In the genomic region with DNA sequence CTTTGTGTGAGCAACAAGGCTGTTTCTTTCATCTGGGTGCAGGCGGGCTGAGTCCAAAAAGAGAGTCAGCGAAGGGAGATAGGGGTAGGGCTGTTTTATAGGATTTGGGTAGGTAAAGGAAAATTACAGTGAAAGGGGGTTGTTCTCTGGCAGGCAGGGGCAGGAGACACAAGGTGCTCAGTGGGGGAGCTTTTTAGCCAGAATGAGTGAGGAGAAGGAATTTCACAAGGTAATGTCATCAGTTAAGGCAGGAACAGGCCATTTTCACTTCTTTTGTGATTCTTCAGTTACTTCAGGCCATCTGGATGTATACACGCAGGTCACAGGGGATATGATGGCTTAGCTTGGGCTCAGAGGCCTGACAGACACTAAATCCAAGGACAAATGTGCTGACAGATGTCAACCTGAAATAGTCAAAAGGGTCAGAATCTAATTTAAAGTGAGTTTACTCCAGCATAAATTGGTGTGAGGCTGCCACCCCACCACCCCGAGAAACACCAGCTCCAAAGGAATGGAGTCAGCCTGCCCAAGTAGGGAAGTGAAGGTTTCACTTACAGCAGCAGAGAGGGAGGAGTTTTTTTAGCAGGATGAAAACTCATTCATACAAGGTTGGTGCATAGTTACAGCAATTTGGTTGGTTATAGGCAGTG, we compare ENCODE assay signal across 28 cellular contexts.
DNase-seq lines count a peak whose midpoint lies in the region; ATAC-seq and TF ChIP-seq lines count a peak whose summit lies in the region.
"Had no signal": no experiment of that assay in that cellular context is flagged by ENCODE, and none has a peak within 500 bp of the region (broad histone marks: within the 10 kb centered on the region; RNA-seq: fewer than 3 reads in every experiment).

No MANE protein-coding gene starts in this region.

- peaks cover 10% of the 10 kb centered on the region for H3K9me3 Mint-ChIP-seq in glutamatergic neuron (ENCODE audit: unreplicated experiment)
- no peaks in the 10 kb centered on the region for H3K9me3 Mint-ChIP-seq in activated naive CD4-positive, alpha-beta T cell treated with anti-CD3 and anti-CD28 coated beads, Interleukin-2, amount 10 ng/mL, durations not matched to agents 7 days and 5 days
- H3K9me3 Mint-ChIP-seq: T-helper 1 cell treated with Interleukin-12 subunit alpha and Interleukin-12 subunit beta and Interleukin-4 antibody, amounts not matched to agents 30 μg/mL and 1 μg/mL, for 36 hours had no signal

- peak overlapping the region; percentile 98 for H3K27ac ChIP-seq in HUES48 (ENCODE audit: low read depth, low read length)
- H3K27ac ChIP-seq: RWPE1 had no signal

- H3K27me3 ChIP-seq in HUES48 (ENCODE audit: control insufficient read depth, insufficient read depth, low read length): no peaks in the 10 kb centered on the region
- H3K27me3 ChIP-seq: BE2C, MG63 had no signal

- no peaks in the 10 kb centered on the region for H3K9me3 ChIP-seq in HUES48 (ENCODE audit: control insufficient read depth, insufficient read depth, low read length)
- H3K9me3 ChIP-seq: BE2C, MG63, SK-N-SH had no signal

- no peak overlapping the region for H3K9ac ChIP-seq in HUES48 (ENCODE audit: low read depth, low read length)
- H3K9ac ChIP-seq: SK-N-SH had no signal

- no peaks in the 10 kb centered on the region for H3K36me3 ChIP-seq in HUES48 (ENCODE audit: control insufficient read depth, insufficient read depth, low read length)
- H3K36me3 ChIP-seq: BE2C, MG63 had no signal

- peak overlapping the region; percentile 83 for H3K27ac Mint-ChIP-seq in glutamatergic neuron (ENCODE audit: unreplicated experiment)
- no peak overlapping the region for H3K27ac Mint-ChIP-seq in activated naive CD4-positive, alpha-beta T cell treated with anti-CD3 and anti-CD28 coated beads, Interleukin-2, amount 10 ng/mL, durations not matched to agents 7 days and 5 days
- H3K27ac Mint-ChIP-seq: T-helper 1 cell treated with Interleukin-12 subunit alpha and Interleukin-12 subunit beta and Interleukin-4 antibody, amounts not matched to agents 30 μg/mL and 1 μg/mL, for 36 hours had no signal

- H3K4me3 ChIP-seq in HUES48 (ENCODE audit: low read depth, low read length): no peak overlapping the region
- H3K4me3 ChIP-seq: MG63 had no signal

- no peaks in the 10 kb centered on the region for H3K36me3 Mint-ChIP-seq in glutamatergic neuron (ENCODE audit: unreplicated experiment)
- H3K36me3 Mint-ChIP-seq in activated naive CD4-positive, alpha-beta T cell treated with anti-CD3 and anti-CD28 coated beads, Interleukin-2, amount 10 ng/mL, durations not matched to agents 7 days and 5 days: no peaks in the 10 kb centered on the region

- peak; percentile 64 for DNase-seq in ELF-1 (ENCODE audit: low read depth, low spot score)
- DNase-seq in NCI-H82 (lab: John Stamatoyannopoulos, UW): peak; percentile 82
- DNase-seq in glutamatergic neuron: no peak
- DNase-seq in cortex of kidney (lab: John Stamatoyannopoulos, UW): no peak
- DNase-seq in activated naive CD4-positive, alpha-beta T cell treated with anti-CD3 and anti-CD28 coated beads, Interleukin-2, amount 10 ng/mL, durations not matched to agents 7 days and 5 days: no peak
- no peak for DNase-seq in NCI-H2227 treated with DMSO at 0.1 percent for 48 hours (lab: John Stamatoyannopoulos, UW)
- DNase-seq: 8988T, ACHN, BE2C, Calu3, DMS79 treated with DMSO at 0.1 percent for 48 hours, GOT3, IMR-90, KG1, MG63, NCI-H1417, NCI-H1694, NCI-H2029 treated with DMSO at 0.1 percent for 48 hours, NCI-H345, NCI-H510A treated with DMSO at 0.1 percent for 48 hours, SIG-M5, SK-N-SH, SW 1271 had no signal

- CTCF ChIA-PET in activated naive CD4-positive, alpha-beta T cell treated with anti-CD3 and anti-CD28 coated beads, Interleukin-2, amount 10 ng/mL, durations not matched to agents 7 days and 5 days (lab: Charles Lee): no interaction called here

- peaks cover 39% of the 10 kb centered on the region for H3K4me1 ChIP-seq in HUES48 (ENCODE audit: control insufficient read depth, insufficient read depth, low read length)
- H3K4me1 ChIP-seq: BE2C had no signal

- peak overlapping the region; percentile 70 for H3K4me3 Mint-ChIP-seq in glutamatergic neuron (ENCODE audit: unreplicated experiment)
- H3K4me3 Mint-ChIP-seq in activated naive CD4-positive, alpha-beta T cell treated with anti-CD3 and anti-CD28 coated beads, Interleukin-2, amount 10 ng/mL, durations not matched to agents 7 days and 5 days: no peak overlapping the region
- H3K4me3 Mint-ChIP-seq: T-helper 1 cell treated with Interleukin-12 subunit alpha and Interleukin-12 subunit beta and Interleukin-4 antibody, amounts not matched to agents 30 μg/mL and 1 μg/mL, for 36 hours had no signal

- no peak for ATAC-seq in HG02763 (IDR thresholded peaks at IDR 0.05; ENCODE audit: unreplicated experiment)
- ATAC-seq: HCT116 had no signal

- TF ChIP-seq CTCF in glutamatergic neuron (IDR thresholded peaks at IDR 0.05; ENCODE audit: partially characterized antibody, unreplicated experiment): no peak

- H3K27me3 Mint-ChIP-seq in glutamatergic neuron (ENCODE audit: unreplicated experiment): peaks cover 2% of the 10 kb centered on the region
- peaks cover 3% of the 10 kb centered on the region for H3K27me3 Mint-ChIP-seq in activated naive CD4-positive, alpha-beta T cell treated with anti-CD3 and anti-CD28 coated beads, Interleukin-2, amount 10 ng/mL, durations not matched to agents 7 days and 5 days

- H3K4me1 Mint-ChIP-seq in glutamatergic neuron (ENCODE audit: low read depth, unreplicated experiment): peaks cover 28% of the 10 kb centered on the region
- no peaks in the 10 kb centered on the region for H3K4me1 Mint-ChIP-seq in activated naive CD4-positive, alpha-beta T cell treated with anti-CD3 and anti-CD28 coated beads, Interleukin-2, amount 10 ng/mL, durations not matched to agents 7 days and 5 days

Comparison
In these comparisons a context has a peak if more than half of its experiments do, and no peak if none do; other contexts are left out.
1. DNase-seq: peak in ELF-1 (single experiment) and NCI-H82 (single experiment); none in glutamatergic neuron (single experiment), cortex of kidney (single experiment), activated naive CD4-positive, alpha-beta T cell treated with anti-CD3 and anti-CD28 coated beads, Interleukin-2, amount 10 ng/mL, durations not matched to agents 7 days and 5 days (single experiment) and NCI-H2227 treated with DMSO at 0.1 percent for 48 hours (single experiment).